Comparison of ENCODE assay signal across 13 cellular contexts in the genomic region with DNA sequence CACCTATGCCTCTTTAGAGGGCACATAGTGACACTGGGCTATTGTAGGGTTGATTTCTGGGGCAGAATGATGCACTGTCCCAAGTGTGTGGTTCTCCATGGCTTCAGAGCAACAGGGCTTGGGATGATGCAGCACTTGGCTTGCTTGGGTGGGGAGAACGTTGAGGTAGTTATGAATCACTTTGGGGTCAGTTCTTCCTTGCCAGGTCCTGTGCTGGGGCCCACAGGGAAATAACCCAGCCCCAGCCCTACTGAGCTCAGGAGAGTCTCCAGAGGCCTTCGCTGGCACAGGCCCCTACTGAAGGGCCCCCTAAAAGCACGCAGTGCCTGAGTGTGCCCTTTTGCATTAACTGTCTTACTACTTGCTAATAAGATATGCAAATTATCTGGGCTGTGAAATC. TPM values are rescaled to one million over a fixed set of nuclear protein-coding genes. Genes with fewer than 3 reads are reported as not detected.
DNase-seq lines count a peak whose midpoint lies in the region; ATAC-seq and TF ChIP-seq lines count a peak whose summit lies in the region.
"Had no signal": no experiment of that assay in that cellular context is flagged by ENCODE, and none has a peak within 500 bp of the region (broad histone marks: within the 10 kb centered on the region; RNA-seq: fewer than 3 reads in every experiment).

No MANE protein-coding gene starts in this region.

- H3K4me1 Mint-ChIP-seq in IgD-negative memory B cell (peaks cover 58 to 79% (median 77%) of the 10 kb centered on the region in 3 donors), nephron progenitor cell (peaks cover 34% of the 10 kb centered on the region), T-cell (peaks cover 47 to 80% (median 76%) of the 10 kb centered on the region in 3 donors)
- peaks cover 28 to 77% (median 63%) of the 10 kb centered on the region in 7 donors for H3K4me1 Mint-ChIP-seq in naive thymus-derived CD4-positive, alpha-beta T cell

- H3K9me3 ChIP-seq in SK-N-SH, result no peaks in the 10 kb centered on the region
- no peaks in the 10 kb centered on the region for H3K9me3 ChIP-seq in naive thymus-derived CD4-positive, alpha-beta T cell (ENCODE audit: control insufficient read depth in 2 of 3, low read length in 3 of 3)

- no peaks in the 10 kb centered on the region for H3K9me3 Mint-ChIP-seq in IgD-negative memory B cell
- no peaks in the 10 kb centered on the region for H3K9me3 Mint-ChIP-seq in naive thymus-derived CD4-positive, alpha-beta T cell
- H3K9me3 Mint-ChIP-seq in nephron progenitor cell, result no peaks in the 10 kb centered on the region
- no peaks in the 10 kb centered on the region for H3K9me3 Mint-ChIP-seq in T-cell

- POLR2A ChIA-PET in SK-N-SH (lab: Yijun Ruan, JAX) (interaction anchor here (0.8 kb wide), 1 partner anchor 141 kb away, joined by 3 read pairs; no protein-coding TSS in a partner anchor), T-cell (lab: Charles Lee) (interaction anchor here in 1 of 2 donors (0.7 kb wide), 1 partner anchor 153 kb away, joined by 5 read pairs; no protein-coding TSS in a partner anchor)
- POLR2A ChIA-PET in naive thymus-derived CD4-positive, alpha-beta T cell (lab: Charles Lee), result interaction anchor here (1.3 kb wide), 1 partner anchor 84 kb away, joined by 3 read pairs; no protein-coding TSS in a partner anchor

- H3K9me2 ChIP-seq in SK-N-SH, result no peaks in the 10 kb centered on the region

- H3K9ac ChIP-seq in SK-N-SH, result no peak overlapping the region
- H3K9ac ChIP-seq: parathyroid adenoma had no signal

- CTCF ChIA-PET in SK-N-SH (lab: Yijun Ruan, JAX), result interaction anchor here (1.5 kb wide), 1 partner anchor 11 kb away, joined by 3 read pairs; no protein-coding TSS in a partner anchor
- CTCF ChIA-PET in naive thymus-derived CD4-positive, alpha-beta T cell (lab: Charles Lee), result no interaction called here
- CTCF ChIA-PET in T-cell (lab: Charles Lee), result no interaction called here

- H3K4me3 ChIP-seq in SK-N-SH (ENCODE audit: low read depth in 2 of 2, low read length in 1 of 2), result no peak overlapping the region
- H3K4me3 ChIP-seq in naive thymus-derived CD4-positive, alpha-beta T cell (ENCODE audit: low read length), result no peak overlapping the region
- H3K4me3 ChIP-seq: lung had no signal

- H4K20me1 ChIP-seq in SK-N-SH (ENCODE audit: insufficient read depth), result peaks cover 29% of the 10 kb centered on the region

- ATAC-seq in SK-N-SH treated with all-trans-retinoic acid at 6 μM for 48 hours (no peak), GM19328 (IDR thresholded peaks at IDR 0.05; ENCODE audit: unreplicated experiment) (no peak), T-cell (replicated peaks in 1 of 4) (no peak)
- no peak for ATAC-seq in naive thymus-derived CD4-positive, alpha-beta T cell

- WGBS in SK-N-SH (ENCODE audit: low lambda C conversion rate), result 90% methylated on average over 2 of the region's 3 CpGs

- H3K27me3 Mint-ChIP-seq in IgD-negative memory B cell (no peaks in the 10 kb centered on the region), nephron progenitor cell (ENCODE audit: low read depth, poor library complexity) (peaks cover 4% of the 10 kb centered on the region), T-cell (no peaks in the 10 kb centered on the region)
- H3K27me3 Mint-ChIP-seq in naive thymus-derived CD4-positive, alpha-beta T cell, result no peaks in the 10 kb centered on the region

- peaks cover 40% of the 10 kb centered on the region for H3F3A ChIP-seq in SK-N-SH (replicated peaks; ENCODE audit: insufficient read depth)

- H2AFZ ChIP-seq in SK-N-SH (ENCODE audit: low read depth), result no peak overlapping the region
- H2AFZ ChIP-seq: parathyroid adenoma had no signal

- no peak for TF ChIP-seq EP300 in SK-N-SH (IDR thresholded peaks at IDR 0.05; ENCODE audit: borderline replicate concordance in 1 of 2, low read depth in 1 of 2, low read length in 1 of 2)

- DNase-seq in SK-N-SH (no peak), amniotic epithelial cell (ENCODE audit: low read depth) (peak; percentile 38), nephron progenitor cell (no peak), T-cell (no peak)
- no peak for DNase-seq in naive thymus-derived CD4-positive, alpha-beta T cell
- DNase-seq: NCI-H1436; stimulated activated CD4-positive, alpha-beta T cell treated with anti-CD3 and anti-CD28 coated beads, Interleukin-1b, Interleukin-23, amount 100 ng/mL, for 48 hours had no signal

- no peaks in the 10 kb centered on the region for H3K27me3 ChIP-seq in SK-N-SH (ENCODE audit: insufficient read depth)
- H3K27me3 ChIP-seq in naive thymus-derived CD4-positive, alpha-beta T cell (ENCODE audit: control insufficient read depth in 2 of 2, insufficient read depth in 2 of 2, low read length in 2 of 2), result no peaks in the 10 kb centered on the region

- H3K4me1 ChIP-seq in SK-N-SH (ENCODE audit: control insufficient read depth in 1 of 2, insufficient read depth in 2 of 2, low read depth in 1 of 2, low read length in 1 of 2), result peaks cover 39 to 52% of the 10 kb centered on the region in 2 experiments; a peak in 3 of 4 replicates
- H3K4me1 ChIP-seq in naive thymus-derived CD4-positive, alpha-beta T cell (ENCODE audit: control insufficient read depth in 2 of 2, insufficient read depth in 2 of 2, low read length in 2 of 2), result peaks cover 27 to 28% of the 10 kb centered on the region in 2 donors

- peaks cover 16% of the 10 kb centered on the region for H3K36me3 Mint-ChIP-seq in IgD-negative memory B cell
- peaks cover 0 to 26% (median 7%) of the 10 kb centered on the region in 5 donors for H3K36me3 Mint-ChIP-seq in naive thymus-derived CD4-positive, alpha-beta T cell
- no peaks in the 10 kb centered on the region for H3K36me3 Mint-ChIP-seq in nephron progenitor cell (ENCODE audit: low read depth)
- peaks cover 26% of the 10 kb centered on the region for H3K36me3 Mint-ChIP-seq in T-cell

- H3K4me3 Mint-ChIP-seq in IgD-negative memory B cell (peak overlapping the region; percentile 12 to 90 (median 64)), nephron progenitor cell (no peak overlapping the region), T-cell (no peak overlapping the region)
- no peak overlapping the region for H3K4me3 Mint-ChIP-seq in naive thymus-derived CD4-positive, alpha-beta T cell

- TF ChIP-seq CTCF in SK-N-SH (IDR thresholded peaks at IDR 0.05) (no peak), nephron progenitor cell (IDR thresholded peaks at IDR 0.05) (no peak)

- H3K4me2 ChIP-seq in SK-N-SH, result 0 out of 2 replicates have a peak overlapping the region, but pooled peaks have one; percentile 0

- H3K27ac ChIP-seq in SK-N-SH (ENCODE audit: low read depth in 2 of 2, low read length in 1 of 2), result 0 out of 4 replicates have a peak overlapping the region, but pooled peaks of 1 of the 2 experiments have one; percentile 12
- H3K27ac ChIP-seq in naive thymus-derived CD4-positive, alpha-beta T cell (ENCODE audit: low read depth, low read length), result no peak overlapping the region
- H3K27ac ChIP-seq: 22Rv1, parathyroid adenoma had no signal

- peak overlapping the region; percentile 54 to 95 (median 82) for H3K27ac Mint-ChIP-seq in IgD-negative memory B cell
- H3K27ac Mint-ChIP-seq in naive thymus-derived CD4-positive, alpha-beta T cell, result peak overlapping the region in 5 of 9 donors; percentile 41 to 83 (median 73)
- H3K27ac Mint-ChIP-seq in nephron progenitor cell, result no peak overlapping the region
- H3K27ac Mint-ChIP-seq in T-cell, result peak overlapping the region in 1 of 2 donors; percentile 68

- intact Hi-C loops in naive thymus-derived CD4-positive, alpha-beta T cell (cut with micrococcal nuclease), result loop anchor here in 1 of 2 donors (2.0 kb wide), 1 partner anchor 15 kb away; no protein-coding TSS in a partner anchor

- peaks cover 42% of the 10 kb centered on the region for H3K79me2 ChIP-seq in SK-N-SH (ENCODE audit: insufficient read depth)

- no peak for TF ChIP-seq RAD21 in SK-N-SH (IDR thresholded peaks at IDR 0.05; ENCODE audit: low read length)

- H3K36me3 ChIP-seq in SK-N-SH (replicated peaks in 1 of 2; ENCODE audit: control insufficient read depth in 1 of 2, insufficient read depth in 2 of 2, low read length in 1 of 2), result peaks cover 7 to 14% of the 10 kb centered on the region in 2 experiments
- H3K36me3 ChIP-seq in naive thymus-derived CD4-positive, alpha-beta T cell (ENCODE audit: control insufficient read depth in 2 of 3, insufficient read depth in 3 of 3, low read length in 3 of 3), result peaks cover 21 to 86% (median 26%) of the 10 kb centered on the region in 3 experiments

TF ChIP-seq in SK-N-SH, 30 proteins besides CTCF, POLR2A, EP300 and RAD21 (continues in another document):
- TF ChIP-seq SMC3 (IDR thresholded peaks at IDR 0.05; ENCODE audit: low read depth, low read length) (no peak), NFIC (IDR thresholded peaks at IDR 0.05; ENCODE audit: borderline replicate concordance) (peak; percentile 44; the same call in 1 of the 2 replicates), GABPA (IDR thresholded peaks at IDR 0.05; ENCODE audit: low read depth) (no peak), FOXJ3 (CRISPR knock-in tag; IDR thresholded peaks at IDR 0.05) (no peak), YY1 (IDR thresholded peaks at IDR 0.05; ENCODE audit: low read depth) (no peak)
- TF ChIP-seq, protein P1, sequence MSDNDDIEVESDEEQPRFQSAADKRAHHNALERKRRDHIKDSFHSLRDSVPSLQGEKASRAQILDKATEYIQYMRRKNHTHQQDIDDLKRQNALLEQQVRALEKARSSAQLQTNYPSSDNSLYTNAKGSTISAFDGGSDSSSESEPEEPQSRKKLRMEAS (IDR thresholded peaks at IDR 0.05; ENCODE audit: low read depth), result no peak

TF ChIP-seq in SK-N-SH treated with all-trans-retinoic acid at 6 μM for 48 hours, 23 proteins besides CTCF, POLR2A, EP300 and RAD21 (continues in another document):
- TF ChIP-seq ZNF565 (CRISPR knock-in tag; conservative IDR thresholded peaks at IDR 0.05; ENCODE audit: low read depth), result no peak
- no peak for TF ChIP-seq OSR1 (CRISPR knock-in tag; IDR thresholded peaks at IDR 0.05)
- no peak for TF ChIP-seq TOX (CRISPR knock-in tag; IDR thresholded peaks at IDR 0.05; ENCODE audit: borderline replicate concordance)
- no peak for TF ChIP-seq BACH2 (CRISPR knock-in tag; IDR thresholded peaks at IDR 0.05; ENCODE audit: borderline replicate concordance)
- no peak for TF ChIP-seq RARB (CRISPR knock-in tag; IDR thresholded peaks at IDR 0.05)
- no peak for TF ChIP-seq ZNF70 (CRISPR knock-in tag; IDR thresholded peaks at IDR 0.05)
- TF ChIP-seq ISL1 (CRISPR knock-in tag; IDR thresholded peaks at IDR 0.05), result no peak

RNA-seq across cellular contexts. Expression of gene JADE2, which starts 24.2 kb away (rescaled TPM):
- 25.7 and 26.5 TPM in 2 replicates for polyA plus RNA-seq in SK-N-SH (2012; rRNA removed)
- polyA plus RNA-seq in SK-N-SH (2012; cell fraction: cytosol; rRNA removed), result 10.2 and 17.2 TPM in 2 replicates
- polyA plus RNA-seq in SK-N-SH (2012; cell fraction: nucleus; rRNA removed), result 27.7 and 28.0 TPM in 2 replicates
- 46.7 TPM for polyA plus RNA-seq in IgD-negative memory B cell
- 100 to 1,000 TPM in 4 of 5 experiments, 10 to 100 TPM in 1; 99.0 to 271 (median 153) TPM for total RNA-seq in naive thymus-derived CD4-positive, alpha-beta T cell
- 10 to 100 TPM; 29.8 to 55.7 TPM for polyA plus RNA-seq in naive thymus-derived CD4-positive, alpha-beta T cell
- total RNA-seq in T-cell, result 100 to 1,000 TPM; 163 to 263 (median 239) TPM

Comparison
In these comparisons a context has a peak if more than half of its experiments do, and no peak if none do; other contexts are left out.
1. H3K4me3 Mint-ChIP-seq: peak in IgD-negative memory B cell (4 of 4); none in naive thymus-derived CD4-positive, alpha-beta T cell (0 of 10), nephron progenitor cell (single experiment) and T-cell (0 of 3).